In the genomic region with DNA sequence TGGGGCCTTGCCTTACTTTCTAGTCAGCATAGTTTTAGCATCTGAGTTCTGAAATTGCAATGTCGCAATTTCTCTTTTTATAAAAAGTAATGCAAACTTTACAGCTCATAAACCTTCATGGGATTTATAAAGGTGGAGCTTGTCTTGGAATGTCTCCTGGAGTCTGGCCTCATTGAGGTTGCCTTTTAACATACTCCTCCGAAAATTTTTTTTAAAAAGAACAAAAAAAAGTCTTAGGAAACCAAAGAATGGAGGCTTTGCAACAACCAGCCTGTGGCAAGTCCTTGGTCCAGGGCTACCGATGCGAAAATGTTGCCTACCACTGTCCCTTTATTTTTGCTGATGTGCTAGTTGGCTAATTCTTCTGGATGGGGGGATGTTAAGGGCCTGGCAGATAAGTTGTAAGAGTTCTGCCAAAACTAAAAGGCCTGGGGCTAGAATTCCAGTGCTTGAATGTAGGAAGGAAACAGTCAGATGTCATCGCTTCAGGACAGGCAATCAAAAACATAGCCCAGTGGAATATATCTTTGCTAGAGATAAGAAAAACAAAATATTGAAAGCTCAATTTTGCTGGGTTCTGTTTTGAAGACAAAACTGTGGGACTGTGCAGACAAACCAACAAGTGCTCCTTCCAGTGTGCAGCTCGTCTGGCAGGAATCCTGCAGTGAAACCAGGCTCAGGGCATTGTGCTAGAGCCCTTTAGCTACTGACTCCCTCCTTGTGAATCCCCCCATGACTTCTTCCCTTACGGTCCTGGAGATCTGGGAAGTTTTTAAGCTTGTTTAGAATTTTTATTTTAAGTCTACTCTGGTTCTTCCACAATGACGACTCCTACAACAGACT, we compare ENCODE assay signal across 2 cellular contexts.
TF ChIP-seq lines count a peak whose summit lies in the region.

No MANE protein-coding gene starts in this region.

TF ChIP-seq in IMR-90, 13 proteins besides CTCF, POLR2A, EP300 and RAD21:
- TF ChIP-seq CEBPB (IDR thresholded peaks at IDR 0.05; ENCODE audit: low read depth, low read length) (peak; percentile 67), SMC3 (IDR thresholded peaks at IDR 0.05; ENCODE audit: low read depth, low read length) (no peak)
- TF ChIP-seq, protein P1, sequence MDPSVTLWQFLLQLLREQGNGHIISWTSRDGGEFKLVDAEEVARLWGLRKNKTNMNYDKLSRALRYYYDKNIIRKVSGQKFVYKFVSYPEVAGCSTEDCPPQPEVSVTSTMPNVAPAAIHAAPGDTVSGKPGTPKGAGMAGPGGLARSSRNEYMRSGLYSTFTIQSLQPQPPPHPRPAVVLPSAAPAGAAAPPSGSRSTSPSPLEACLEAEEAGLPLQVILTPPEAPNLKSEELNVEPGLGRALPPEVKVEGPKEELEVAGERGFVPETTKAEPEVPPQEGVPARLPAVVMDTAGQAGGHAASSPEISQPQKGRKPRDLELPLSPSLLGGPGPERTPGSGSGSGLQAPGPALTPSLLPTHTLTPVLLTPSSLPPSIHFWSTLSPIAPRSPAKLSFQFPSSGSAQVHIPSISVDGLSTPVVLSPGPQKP (IDR thresholded peaks at IDR 0.05; ENCODE audit: borderline replicate concordance, low read depth, low read length): no peak

TF ChIP-seq in endothelial cell of umbilical vein, 7 proteins besides CTCF, POLR2A, EP300 and RAD21:
- TF ChIP-seq JUN (IDR thresholded peaks at IDR 0.05; ENCODE audit: borderline replicate concordance, insufficient read depth, insufficient read length, low read depth) (no peak), GATA2 (IDR thresholded peaks at IDR 0.05; ENCODE audit: insufficient read depth, insufficient read length, low read depth, low read length) (no peak), MYC (IDR thresholded peaks at IDR 0.05; ENCODE audit: low read depth, low read length) (no peak), FOS (IDR thresholded peaks at IDR 0.05; ENCODE audit: borderline replicate concordance, insufficient read depth, low read length) (no peak), EZH2 (IDR thresholded peaks at IDR 0.05; ENCODE audit: borderline replicate concordance, low read depth, low read length, severe bottlenecking) (no peak), POLR2AphosphoS5 (IDR thresholded peaks at IDR 0.05; ENCODE audit: insufficient read depth, low read depth, low read length) (no peak)
- TF ChIP-seq, protein P2, sequence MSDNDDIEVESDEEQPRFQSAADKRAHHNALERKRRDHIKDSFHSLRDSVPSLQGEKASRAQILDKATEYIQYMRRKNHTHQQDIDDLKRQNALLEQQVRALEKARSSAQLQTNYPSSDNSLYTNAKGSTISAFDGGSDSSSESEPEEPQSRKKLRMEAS (IDR thresholded peaks at IDR 0.05; ENCODE audit: insufficient read depth, insufficient read length): no peak
